Comparison of ENCODE assay signal across 8 cellular contexts in the genomic region with DNA sequence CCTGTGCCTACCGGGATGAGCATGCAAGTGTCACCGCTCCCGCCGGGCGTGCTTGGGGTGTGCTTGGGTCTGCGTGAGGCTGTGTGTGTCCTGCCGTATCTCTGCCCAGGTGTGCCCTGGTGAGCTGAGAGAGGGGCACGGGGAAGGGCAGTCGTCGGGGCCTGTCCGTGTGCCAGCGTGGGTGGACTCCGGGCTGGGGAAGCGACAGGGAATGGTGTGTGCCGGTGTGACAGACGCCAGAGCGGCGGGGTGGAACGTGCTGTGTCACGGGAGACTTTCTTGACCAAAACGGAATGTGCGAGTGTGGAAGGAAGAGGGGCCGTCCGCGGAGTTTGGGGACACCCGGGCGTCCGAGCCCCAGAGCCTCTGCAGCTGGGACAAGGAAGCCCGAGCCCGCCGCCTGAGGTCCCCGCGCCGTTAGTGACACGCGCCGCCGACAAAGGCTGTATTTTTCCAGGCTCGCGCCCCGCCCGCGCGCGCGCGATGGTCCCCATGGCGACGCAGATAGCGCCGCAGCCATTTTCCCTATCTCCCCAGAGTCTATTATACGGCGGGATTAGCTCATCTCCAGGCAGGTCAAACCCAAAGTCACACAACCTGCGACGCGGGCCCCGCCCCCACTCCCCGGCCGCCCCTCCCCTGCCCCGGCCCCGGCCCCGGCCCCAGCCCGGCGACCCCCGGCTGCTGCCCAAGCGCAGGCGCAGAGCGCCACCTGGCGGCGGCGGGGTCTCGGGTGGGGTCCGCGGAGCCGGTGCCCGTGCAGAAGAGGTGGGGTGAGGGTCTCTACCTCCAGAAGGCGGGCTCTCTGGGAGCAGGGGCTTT. TPM values are rescaled to one million over a fixed set of nuclear protein-coding genes. Genes with fewer than 3 reads are reported as not detected.
DNase-seq lines count a peak whose midpoint lies in the region; ATAC-seq and TF ChIP-seq lines count a peak whose summit lies in the region.

No MANE protein-coding gene starts in this region.

- no peaks in the 10 kb centered on the region for H3K4me1 ChIP-seq in SJCRH30

- H3K9me3 Mint-ChIP-seq in type B pancreatic cell, result no peaks in the 10 kb centered on the region

- intact Hi-C loops in head of caudate nucleus (cut with DNase I), result loop anchor here (5.0 kb wide), 1 partner anchor 70 kb away; no protein-coding TSS in a partner anchor

- no peak for ATAC-seq in HG03175 (IDR thresholded peaks at IDR 0.05; ENCODE audit: unreplicated experiment)

- no peaks in the 10 kb centered on the region for H3K9me3 ChIP-seq in SJCRH30 (replicated peaks)

- TF ChIP-seq CTCF in type B pancreatic cell (conservative IDR thresholded peaks at IDR 0.05), result peak; percentile 97

- H3K4me3 Mint-ChIP-seq in type B pancreatic cell, result peak overlapping the region; percentile 85

- peaks cover 18% of the 10 kb centered on the region for H3K36me3 Mint-ChIP-seq in type B pancreatic cell

- DNase-seq in DMS114 treated with DMSO at 0.1 percent for 48 hours (lab: John Stamatoyannopoulos, UW; ENCODE audit: unreplicated experiment) (peak; percentile 44), LoVo (ENCODE audit: low spot score) (peak; percentile 65), SJCRH30 (peak in 1 of 2 experiments; percentile 58), head of caudate nucleus (peak; percentile 59 to 92 (median 82)), pons (ENCODE audit: low spot score) (peak; percentile 45), type B pancreatic cell (ENCODE audit: extremely low spot score, unreplicated experiment) (peak; percentile 90)
- peak; percentile 46 for DNase-seq in activated gamma-delta T cell treated with anti-CD3 and anti-CD28 coated beads, Interleukin-2, amount 50 U/mL, for 16 hours (ENCODE audit: low read depth)

- peaks cover 18% of the 10 kb centered on the region for H3K4me1 Mint-ChIP-seq in type B pancreatic cell (ENCODE audit: unreplicated experiment)

- no peaks in the 10 kb centered on the region for H3K36me3 ChIP-seq in SJCRH30

- peaks cover 70% of the 10 kb centered on the region for H3K27me3 Mint-ChIP-seq in type B pancreatic cell

- no peak overlapping the region for H3K27ac Mint-ChIP-seq in type B pancreatic cell

- H3K27me3 ChIP-seq in SJCRH30, result peaks cover 4% of the 10 kb centered on the region; the same call in 1 of the 2 replicates

- peak overlapping the region; percentile 55 for H3K4me3 ChIP-seq in SJCRH30

- no peak overlapping the region for H3K27ac ChIP-seq in SJCRH30

RNA-seq across cellular contexts. Expression of gene GATA2, which starts 4.5 kb away (rescaled TPM):
- 17.1 and 19.8 TPM in 2 replicates for total RNA-seq in SJCRH30 (2014; rRNA removed; shearing (Covaris generic))
- 14.1 and 23.9 TPM in 2 replicates for total RNA-seq in type B pancreatic cell (ENCODE audit: low replicate concordance)

RNA-seq across cellular contexts. Expression of gene DNAJB8, which starts 30.8 kb away (rescaled TPM):
- total RNA-seq in SJCRH30 (2014; rRNA removed; shearing (Covaris generic)), result not detected in 2 replicates
- not detected in 2 replicates for total RNA-seq in type B pancreatic cell (ENCODE audit: low replicate concordance)
